Comparison of ENCODE assay signal across 20 cellular contexts in the genomic region with DNA sequence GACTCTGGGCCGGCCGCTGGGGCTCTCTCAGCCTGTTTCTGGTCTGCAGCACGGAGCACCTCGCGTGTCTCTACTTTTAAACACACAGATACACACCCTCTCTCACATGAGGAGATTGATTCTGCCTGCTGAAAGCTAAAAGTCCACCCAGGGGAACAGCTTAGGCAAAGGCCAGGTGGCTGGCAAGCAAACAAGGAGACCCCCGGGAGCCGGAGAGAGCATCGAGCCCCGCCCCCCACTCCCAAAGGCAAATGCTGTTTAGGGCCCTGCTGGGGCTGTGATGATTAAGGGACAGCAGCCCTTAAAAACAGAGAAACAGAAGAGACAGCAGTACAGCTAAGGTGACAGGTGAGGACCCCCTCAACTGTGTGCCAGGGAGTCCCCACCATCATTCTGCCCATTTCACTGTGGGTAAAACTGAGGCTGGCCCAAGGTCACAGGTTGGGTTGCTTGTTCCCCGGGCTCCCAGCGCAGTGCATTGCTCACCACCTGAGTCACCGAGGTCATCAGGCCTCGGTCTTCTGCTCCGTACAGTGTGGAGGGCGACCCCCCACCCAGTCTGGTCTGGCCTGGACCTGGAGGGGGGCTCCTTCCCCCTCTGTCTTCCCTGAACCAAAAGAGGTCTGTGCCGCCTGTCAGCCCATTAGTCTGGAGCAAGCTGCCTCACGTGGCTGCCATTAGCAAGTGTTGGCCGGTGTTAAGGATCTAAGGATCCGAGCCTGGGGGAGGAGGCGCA. TPM values are rescaled to one million over a fixed set of nuclear protein-coding genes. Genes with fewer than 3 reads are reported as not detected.
A peak's percentile ranks its signal among the peaks of the same experiment; 100 is the strongest.
DNase-seq lines count a peak whose midpoint lies in the region; ATAC-seq, FAIRE-seq and TF ChIP-seq lines count a peak whose summit lies in the region.
"Had no signal": no experiment of that assay in that cellular context is flagged by ENCODE, and none has a peak within 500 bp of the region (broad histone marks: within the 10 kb centered on the region; RNA-seq: fewer than 3 reads in every experiment).

No MANE protein-coding gene starts in this region.

- no peak overlapping the region for H2BK12ac ChIP-seq in mesenchymal stem cell (ENCODE audit: low read length in 2 of 2)

- no peak overlapping the region for H2BK15ac ChIP-seq in mesenchymal stem cell (ENCODE audit: low read depth, poor library complexity, severe bottlenecking)

- no peak overlapping the region for H3K4me3 ChIP-seq in adrenal gland
- peak overlapping the region in 1 of 2 experiments; percentile 18 for H3K4me3 ChIP-seq in mesenchymal stem cell (ENCODE audit: insufficient read depth in 1 of 2, low read depth in 1 of 2, low read length in 2 of 2)
- H3K4me3 ChIP-seq in esophagus squamous epithelium: no peak overlapping the region
- H3K4me3 ChIP-seq: HAP-1, MG63, tibial nerve had no signal

- H2AK5ac ChIP-seq in mesenchymal stem cell (ENCODE audit: low read length, severe bottlenecking): no peak overlapping the region

- peaks cover 7 to 10% of the 10 kb centered on the region in 2 donors for H3K4me1 ChIP-seq in adrenal gland (replicated peaks in 1 of 2)
- H3K4me1 ChIP-seq in mesenchymal stem cell (ENCODE audit: control insufficient read depth, insufficient read depth, low read depth, low read length): peaks cover 9% of the 10 kb centered on the region
- peaks cover 0 to 5% (median 0%) of the 10 kb centered on the region in 3 donors for H3K4me1 ChIP-seq in esophagus squamous epithelium
- H3K4me1 ChIP-seq: HAP-1 had no signal

- H3K9me3 ChIP-seq in adrenal gland (replicated peaks in 1 of 3): no peaks in the 10 kb centered on the region
- H3K9me3 ChIP-seq in mesenchymal stem cell (ENCODE audit: control insufficient read depth, low read length): no peaks in the 10 kb centered on the region
- no peaks in the 10 kb centered on the region for H3K9me3 ChIP-seq in esophagus squamous epithelium
- H3K9me3 ChIP-seq: HAP-1, MG63, tibial nerve had no signal

- H3K36me3 ChIP-seq in adrenal gland (replicated peaks in 1 of 2) (peaks cover 0 to 8% of the 10 kb centered on the region in 2 donors), mesenchymal stem cell (ENCODE audit: control insufficient read depth in 1 of 2, insufficient read depth in 2 of 2, low read depth in 1 of 2, low read length in 2 of 2) (peaks cover 4 to 21% of the 10 kb centered on the region in 2 experiments), esophagus squamous epithelium (peaks cover 0 to 12% (median 5%) of the 10 kb centered on the region in 3 donors)
- H3K36me3 ChIP-seq: HAP-1, MG63 had no signal

- no peak overlapping the region for H3K9ac ChIP-seq in mesenchymal stem cell (ENCODE audit: low read length)

- FAIRE-seq in frontal cortex (lab: Jason Lieb, UNC): no peak

- H3K27me3 ChIP-seq in adrenal gland (no peaks in the 10 kb centered on the region), mesenchymal stem cell (ENCODE audit: control insufficient read depth in 1 of 2, insufficient read depth in 1 of 2, low read length in 2 of 2) (peaks cover 51 to 53% of the 10 kb centered on the region in 2 experiments), esophagus squamous epithelium (peaks cover 0 to 50% (median under 1%) of the 10 kb centered on the region in 4 donors)
- H3K27me3 ChIP-seq: MG63 had no signal

- H3K4me2 ChIP-seq in mesenchymal stem cell (ENCODE audit: low read length, poor library complexity, severe bottlenecking): peak overlapping the region; percentile 29

- no peak for ATAC-seq in HG03196 (IDR thresholded peaks at IDR 0.05; ENCODE audit: unreplicated experiment)
- ATAC-seq: activated T-cell treated with anti-CD3 and anti-CD28 coated beads, Interleukin-2, amount 50 U/mL, for 4 hours had no signal

- WGBS in adrenal gland, 4 donors: 30 to 45% (median 33%) methylated on average over 5 to 20 of the region's 20 CpGs
- 31% methylated on average over 20 of the region's 20 CpGs for WGBS in mesenchymal stem cell
- 26 to 37% methylated on average over 4 of the region's 20 CpGs for WGBS in esophagus squamous epithelium, 2 donors

- H3K79me1 ChIP-seq in mesenchymal stem cell (replicated peaks; ENCODE audit: low read length, poor library complexity, severe bottlenecking): no peaks in the 10 kb centered on the region

- DNase-seq in D341Med (ENCODE audit: low spot score) (peak; percentile 64), HT1080 (ENCODE audit: low read depth) (peak; percentile 14), adrenal gland (peak in 4 of 7 donors; percentile 33 to 50 (median 46)), mesenchymal stem cell (no peak), frontal cortex (ENCODE audit: low spot score in 2 of 2) (no peak), esophagus squamous epithelium (lab: John Stamatoyannopoulos, UW) (no peak)
- DNase-seq in activated effector memory CD4-positive, alpha-beta T cell treated with anti-CD3 and anti-CD28 coated beads, Interleukin-2, amount 50 U/mL, for 16 hours: no peak
- DNase-seq: activated B cell treated with CpG ODN at 0.5 μM for 24 hours; activated T-cell treated with anti-CD3 and anti-CD28 coated beads, Interleukin-2, amount 50 U/mL, for 4 hours; DMS79; MG63; NCI-H1694 treated with DMSO at 0.1 percent for 48 hours; NCI-H446; stimulated activated CD4-positive, alpha-beta T cell treated with anti-CD3 and anti-CD28 coated beads, Interleukin-4, amount 100 ng/mL, for 1 hour had no signal

- no peak overlapping the region for H3K18ac ChIP-seq in mesenchymal stem cell (ENCODE audit: low read depth in 1 of 2, low read length in 2 of 2)

- H2AFZ ChIP-seq in mesenchymal stem cell (ENCODE audit: low read depth, low read length): no peak overlapping the region

- H3K27ac ChIP-seq in adrenal gland (peak overlapping the region in 1 of 5 donors; percentile 10), mesenchymal stem cell (ENCODE audit: low read length, poor library complexity, severe bottlenecking) (no peak overlapping the region), esophagus squamous epithelium (no peak overlapping the region)
- H3K27ac ChIP-seq: tibial nerve had no signal

- no peak overlapping the region for H2BK5ac ChIP-seq in mesenchymal stem cell (ENCODE audit: low read depth, low read length, poor library complexity, severe bottlenecking)

- H4K8ac ChIP-seq in mesenchymal stem cell (ENCODE audit: low read length): no peak overlapping the region

- no peak for TF ChIP-seq POLR2A in adrenal gland (IDR thresholded peaks at IDR 0.05)
- TF ChIP-seq POLR2A in esophagus squamous epithelium (IDR thresholded peaks at IDR 0.05): no peak

- H3K23ac ChIP-seq in mesenchymal stem cell (ENCODE audit: low read length in 2 of 2): peak overlapping the region in 1 of 2 experiments; percentile 29

- no peak overlapping the region for H2BK120ac ChIP-seq in mesenchymal stem cell (ENCODE audit: low read depth, low read length)

- no peak overlapping the region for H3K4ac ChIP-seq in mesenchymal stem cell (ENCODE audit: low read depth in 1 of 2, low read length in 2 of 2)

- H3K14ac ChIP-seq in mesenchymal stem cell (ENCODE audit: low read length in 2 of 2): no peak overlapping the region

- TF ChIP-seq CTCF in adrenal gland (IDR thresholded peaks at IDR 0.05): no peak
- no peak for TF ChIP-seq CTCF in esophagus squamous epithelium (IDR thresholded peaks at IDR 0.05)

- no peak overlapping the region for H4K91ac ChIP-seq in mesenchymal stem cell (ENCODE audit: low read length)

- intact Hi-C loops in adrenal gland (cut with DNase I) (no loop called here), esophagus squamous epithelium (cut with DNase I) (no loop called here)

RNA-seq across cellular contexts. Expression of a gene that starts 6.9 kb away (rescaled TPM):
- total RNA-seq in HT1080 (2014; rRNA removed; shearing (Covaris generic)): 0.07 and 0.21 TPM in 2 replicates
- polyA plus RNA-seq in HT1080 (2015; cell fraction: cytosol; rRNA removed): 0.07 TPM in 1 of 2 replicates, not detected in the other
- 0.16 TPM in 1 of 2 replicates, not detected in the other for polyA plus RNA-seq in HT1080 (2015; cell fraction: nucleus; rRNA removed)
- 10 to 100 TPM in 4 of 8 donors, 1 to 10 TPM in 3, under 1 TPM in 1; 0.77 to 15.1 (median 8.4) TPM for total RNA-seq in adrenal gland
- 1 to 10 TPM; 2.7 to 7.4 (median 5.0) TPM for polyA plus RNA-seq in adrenal gland
- polyA plus RNA-seq in mesenchymal stem cell (2013, experiment 1 of 2): not detected
- polyA plus RNA-seq in mesenchymal stem cell (2013, experiment 2 of 2): not detected
- 1.6 TPM for total RNA-seq in frontal cortex
- total RNA-seq in esophagus squamous epithelium: under 1 TPM in 1 of 4 donors, not detected in 3; 0.13 TPM
- total RNA-seq: glomerular endothelial cell, left lobe of liver, pulmonary artery endothelial cell had no signal

RNA-seq across cellular contexts. Expression of a gene that starts 40.1 kb away (rescaled TPM):
- 18.0 TPM in 2 replicates for total RNA-seq in HT1080 (2014; rRNA removed; shearing (Covaris generic))
- polyA plus RNA-seq in HT1080 (2015; cell fraction: cytosol; rRNA removed): 13.4 and 15.6 TPM in 2 replicates
- 10.4 and 14.5 TPM in 2 replicates for polyA plus RNA-seq in HT1080 (2015; cell fraction: nucleus; rRNA removed)
- total RNA-seq in adrenal gland (10 to 100 TPM; 16.3 to 52.1 (median 33.6) TPM), frontal cortex (13.9 TPM), esophagus squamous epithelium (10 to 100 TPM; 10.1 to 43.8 (median 18.1) TPM)
- 10 to 100 TPM; 13.1 to 97.8 (median 75.7) TPM for polyA plus RNA-seq in adrenal gland
- 30.6 TPM for polyA plus RNA-seq in mesenchymal stem cell (2013, experiment 1 of 2)
- polyA plus RNA-seq in mesenchymal stem cell (2013, experiment 2 of 2): 33.0 TPM

RNA-seq across cellular contexts. Expression of a gene that starts 40.5 kb away (rescaled TPM):
- 163 and 177 TPM in 2 replicates for total RNA-seq in HT1080 (2014; rRNA removed; shearing (Covaris generic))
- polyA plus RNA-seq in HT1080 (2015; cell fraction: cytosol; rRNA removed): 43.2 and 76.4 TPM in 2 replicates
- polyA plus RNA-seq in HT1080 (2015; cell fraction: nucleus; rRNA removed): 21.6 and 22.0 TPM in 2 replicates
- 100 to 1,000 TPM in 7 of 8 donors, 10 to 100 TPM in 1; 51.3 to 204 (median 164) TPM for total RNA-seq in adrenal gland
- 100 to 1,000 TPM; 217 to 489 (median 301) TPM for polyA plus RNA-seq in adrenal gland
- polyA plus RNA-seq in mesenchymal stem cell (2013, experiment 1 of 2): 145 TPM
- polyA plus RNA-seq in mesenchymal stem cell (2013, experiment 2 of 2): 148 TPM
- total RNA-seq in frontal cortex: 47.3 TPM
- total RNA-seq in esophagus squamous epithelium: 10 to 100 TPM; 50.7 to 94.8 (median 65.0) TPM

Comparison
In these comparisons a context has a peak if more than half of its experiments do, and no peak if none do; other contexts are left out.
1. DNase-seq: peak in D341Med (single experiment), HT1080 (single experiment) and adrenal gland (4 of 7); none in mesenchymal stem cell (single experiment), frontal cortex (0 of 2), esophagus squamous epithelium (single experiment) and activated effector memory CD4-positive, alpha-beta T cell treated with anti-CD3 and anti-CD28 coated beads, Interleukin-2, amount 50 U/mL, for 16 hours (single experiment).